In the genomic region with DNA sequence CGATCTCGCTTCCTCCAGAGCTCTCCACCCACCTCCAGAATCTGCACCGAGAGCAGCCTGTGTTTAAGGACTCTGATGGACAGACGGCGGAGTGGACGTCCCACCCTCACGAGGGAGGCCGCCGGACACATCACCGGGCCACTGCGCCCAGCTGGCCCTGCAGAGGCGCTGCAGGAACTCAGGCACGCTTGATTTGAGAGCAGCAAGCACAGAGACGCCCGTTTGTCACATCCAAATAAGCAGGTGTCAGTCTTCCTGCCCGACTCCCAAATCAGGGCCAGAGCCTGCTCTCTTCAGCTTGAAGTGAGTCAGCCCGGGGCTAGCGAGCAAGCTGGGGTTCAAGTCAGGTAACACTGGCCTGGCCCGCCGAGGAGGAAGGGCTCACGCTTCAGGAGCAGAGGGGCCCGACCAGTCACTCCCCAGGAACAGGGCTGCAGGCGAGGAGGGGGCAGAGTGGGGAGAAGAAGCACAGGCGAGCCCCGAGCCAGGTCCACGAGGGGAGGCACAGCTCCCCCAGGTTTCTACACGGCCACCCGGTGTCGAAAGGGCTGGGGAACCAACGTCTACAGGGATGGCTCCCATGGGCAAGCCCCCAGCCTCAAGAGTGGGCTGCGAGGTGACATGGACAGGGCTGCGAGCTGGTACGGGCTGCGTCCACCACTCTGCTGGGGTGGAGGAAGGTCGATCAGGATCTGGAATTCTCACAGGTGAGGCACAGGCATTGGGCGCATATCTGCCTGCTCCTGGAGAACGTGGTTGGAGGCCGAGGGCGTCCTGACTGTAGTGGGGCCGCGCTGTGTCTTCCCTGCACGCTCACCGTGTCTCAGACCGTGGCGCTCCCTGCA, we compare ENCODE assay signal across 9 cellular contexts.
"Had no signal": no experiment of that assay in that cellular context is flagged by ENCODE, and none has a peak within 500 bp of the region (broad histone marks: within the 10 kb centered on the region; RNA-seq: fewer than 3 reads in every experiment).

No MANE protein-coding gene starts in this region.

- DNase-seq: activated naive CD8-positive, alpha-beta T cell treated with anti-CD3 and anti-CD28 coated beads for 36 hours; esophagus squamous epithelium; foreskin fibroblast; small intestine; T-helper 2 cell had no signal

- H3K36me3 ChIP-seq: esophagus squamous epithelium, tibial nerve had no signal

- H3K9me3 Mint-ChIP-seq: stimulated activated effector memory CD8-positive, alpha-beta T cell treated with anti-CD3 and anti-CD28 coated beads, Interleukin-12 subunit alpha, Interleukin-12 subunit beta, amount 100 ng/mL, for 72 hours had no signal

- H3K4me3 Mint-ChIP-seq: activated naive CD8-positive, alpha-beta T cell treated with anti-CD3 and anti-CD28 coated beads for 36 hours; nephron; stimulated activated effector memory CD8-positive, alpha-beta T cell treated with anti-CD3 and anti-CD28 coated beads, Interleukin-12 subunit alpha, Interleukin-12 subunit beta, amount 100 ng/mL, for 72 hours had no signal

- H3K9me3 ChIP-seq: esophagus squamous epithelium, tibial nerve had no signal

- H3K4me3 ChIP-seq: esophagus squamous epithelium, tibial nerve had no signal

- ATAC-seq: stimulated activated effector memory CD8-positive, alpha-beta T cell treated with anti-CD3 and anti-CD28 coated beads, Interleukin-12 subunit alpha, Interleukin-12 subunit beta, amount 100 ng/mL, for 72 hours had no signal

- FAIRE-seq: bronchial epithelial cell, small intestine had no signal

- H3K36me3 Mint-ChIP-seq: activated naive CD8-positive, alpha-beta T cell treated with anti-CD3 and anti-CD28 coated beads for 36 hours; stimulated activated effector memory CD8-positive, alpha-beta T cell treated with anti-CD3 and anti-CD28 coated beads, Interleukin-12 subunit alpha, Interleukin-12 subunit beta, amount 100 ng/mL, for 72 hours had no signal

- H3K27ac ChIP-seq: esophagus squamous epithelium, tibial nerve had no signal

- H3K27ac Mint-ChIP-seq: activated naive CD8-positive, alpha-beta T cell treated with anti-CD3 and anti-CD28 coated beads for 36 hours; nephron; stimulated activated effector memory CD8-positive, alpha-beta T cell treated with anti-CD3 and anti-CD28 coated beads, Interleukin-12 subunit alpha, Interleukin-12 subunit beta, amount 100 ng/mL, for 72 hours had no signal

- H3K27me3 ChIP-seq: tibial nerve had no signal
